ENCODE assay signal across 12 cellular contexts in the genomic region with DNA sequence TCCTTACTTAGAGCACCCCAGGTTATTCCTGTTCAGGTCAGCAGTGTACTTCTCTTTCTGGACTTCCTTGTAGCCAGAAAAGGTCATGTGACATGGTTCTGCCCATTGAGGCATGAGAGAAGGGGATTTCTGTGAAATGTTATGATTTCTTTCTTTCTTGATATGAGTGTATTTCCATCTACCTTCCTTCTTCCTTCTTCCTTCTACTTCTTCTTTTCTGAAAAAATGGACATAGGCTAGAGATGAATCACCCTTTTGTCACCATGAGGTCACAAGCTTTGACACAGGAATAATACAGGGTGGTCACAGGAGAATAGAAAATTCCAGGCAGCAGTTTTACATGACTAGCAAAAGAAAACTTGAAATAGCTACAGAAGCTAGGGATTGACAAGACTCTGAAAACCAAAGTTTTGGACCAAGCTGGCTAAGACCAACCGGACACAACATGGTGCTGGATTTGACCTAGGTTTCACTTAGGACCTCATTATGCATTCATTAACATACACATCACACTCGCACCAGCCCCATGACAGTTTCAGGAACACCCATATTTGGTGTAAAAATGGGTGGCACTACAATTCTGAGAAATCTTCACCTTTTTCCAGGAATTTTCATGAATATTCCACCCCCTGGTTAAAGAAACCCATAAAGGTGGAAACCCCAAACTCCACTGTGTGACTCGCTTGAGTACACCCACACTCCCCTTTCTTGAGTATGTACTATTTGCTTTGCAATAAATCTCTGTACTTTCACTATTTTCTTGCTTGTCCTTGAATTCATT. TPM values are rescaled to one million over a fixed set of nuclear protein-coding genes. Genes with fewer than 3 reads are reported as not detected.
DNase-seq lines count a peak whose midpoint lies in the region; ATAC-seq, FAIRE-seq and TF ChIP-seq lines count a peak whose summit lies in the region.
"Had no signal": no experiment of that assay in that cellular context is flagged by ENCODE, and none has a peak within 500 bp of the region (broad histone marks: within the 10 kb centered on the region; RNA-seq: fewer than 3 reads in every experiment).

No MANE protein-coding gene starts in this region.

- TF ChIP-seq POLR2A in K562 (conservative IDR thresholded peaks at IDR 0.05): no peak

- no peaks in the 10 kb centered on the region for H3K79me2 ChIP-seq in K562 (ENCODE audit: control insufficient read depth, insufficient read depth, low read length)

- peaks cover 12% of the 10 kb centered on the region for H3K9me3 Mint-ChIP-seq in endothelial cell (ENCODE audit: unreplicated experiment)

- H3K27me3 ChIP-seq in K562 (ENCODE audit: control insufficient read depth in 2 of 2, insufficient read depth in 2 of 2, low read length in 2 of 2): peaks cover 0 to 8% of the 10 kb centered on the region in 2 experiments; a peak in 2 of 5 replicates

- no peak overlapping the region for H3K27ac Mint-ChIP-seq in endothelial cell (ENCODE audit: unreplicated experiment)
- H3K27ac Mint-ChIP-seq: activated CD4-positive, alpha-beta memory T cell treated with anti-CD3 and anti-CD28 coated beads, Interleukin-2, amount 10 ng/mL, durations not matched to agents 7 days and 5 days had no signal

- in situ Hi-C loops in K562 (cut with MboI): no loop called here

- H3K9me3 ChIP-seq in K562 (replicated peaks; ENCODE audit: control insufficient read depth, insufficient read depth, low read depth, low read length): no peaks in the 10 kb centered on the region
- H3K9me3 ChIP-seq: prostate gland had no signal

- peak overlapping the region; percentile 50 for H3K4me2 ChIP-seq in K562 (ENCODE audit: insufficient read depth, low read length)

- peak overlapping the region; percentile 80 for H2AFZ ChIP-seq in K562 (ENCODE audit: low read depth, low read length)

- H3K27me3 Mint-ChIP-seq in endothelial cell (ENCODE audit: unreplicated experiment): no peaks in the 10 kb centered on the region

- H3K36me3 Mint-ChIP-seq in endothelial cell (ENCODE audit: low read depth, unreplicated experiment): no peaks in the 10 kb centered on the region

- H3K4me3 Mint-ChIP-seq in endothelial cell (ENCODE audit: unreplicated experiment): no peak overlapping the region
- H3K4me3 Mint-ChIP-seq: activated CD4-positive, alpha-beta memory T cell treated with anti-CD3 and anti-CD28 coated beads, Interleukin-2, amount 10 ng/mL, durations not matched to agents 7 days and 5 days had no signal

- no peak for TF ChIP-seq EP300 in K562 (IDR thresholded peaks at IDR 0.05; ENCODE audit: low read length)

- DNase-seq in GM12865 (ENCODE audit: low read depth) (peak; percentile 65), K562 (ENCODE audit: extremely low read depth in 1 of 4, low spot score in 3 of 4) (peak in 1 of 4 experiments; percentile 69), NCI-H82 (lab: John Stamatoyannopoulos, UW) (no peak), GM19240 (ENCODE audit: insufficient read length, low spot score) (no peak), endothelial cell (ENCODE audit: low spot score) (no peak)
- no peak for DNase-seq in effector CD8-positive, alpha-beta T cell (lab: John Stamatoyannopoulos, UW)
- DNase-seq: activated CD4-positive, alpha-beta memory T cell treated with anti-CD3 and anti-CD28 coated beads, Interleukin-2, amount 10 ng/mL, durations not matched to agents 7 days and 5 days; cortex of kidney; DND-41 had no signal

- H3K4me3 ChIP-seq in GM12865 (ENCODE audit: low read depth, low read length): no peak overlapping the region
- H3K4me3 ChIP-seq in K562: no peak overlapping the region
- H3K4me3 ChIP-seq: prostate gland had no signal

- H4K20me1 ChIP-seq in K562 (replicated peaks; ENCODE audit: control insufficient read depth, insufficient read depth, low read length): no peaks in the 10 kb centered on the region

- H3K27ac ChIP-seq in K562 (ENCODE audit: extremely low read depth, low read depth, low read length): peak overlapping the region; percentile 67; the same call in 2 of the 3 replicates
- H3K27ac ChIP-seq: prostate gland had no signal

- no peaks in the 10 kb centered on the region for H3K9me1 ChIP-seq in K562 (ENCODE audit: control insufficient read depth, insufficient read depth, low read length)

- H3K9ac ChIP-seq in K562 (ENCODE audit: insufficient read depth in 1 of 2, low read depth in 2 of 2, low read length in 2 of 2): 0 out of 4 replicates have a peak overlapping the region, but pooled peaks of 1 of the 2 experiments have one; percentile 1

- FAIRE-seq in K562 (lab: Jason Lieb, UNC): peak; percentile 77

- TF ChIP-seq CTCF in GM12865 (IDR thresholded peaks at IDR 0.05; ENCODE audit: insufficient read depth, low read depth, low read length, missing control alignments) (no peak), K562 (IDR thresholded peaks at IDR 0.05 in 2 of 3, conservative IDR thresholded peaks at IDR 0.05 in 1 of 3; ENCODE audit: insufficient read depth in 2 of 3, low read depth in 1 of 3, low read length in 3 of 3) (no peak), endothelial cell (IDR thresholded peaks at IDR 0.05; ENCODE audit: unreplicated experiment) (no peak)

- peaks cover 0 to 17% of the 10 kb centered on the region in 2 experiments; a peak in 3 of 5 replicates for H3K4me1 ChIP-seq in K562 (replicated peaks in 1 of 2; ENCODE audit: control insufficient read depth in 2 of 2, insufficient read depth in 2 of 2, low read length in 2 of 2)
- H3K4me1 ChIP-seq: prostate gland had no signal

- intact Hi-C loops in K562 (cut with micrococcal nuclease): no loop called here

- BruUV-seq in K562 (replicated peaks; lab: Mats Ljungman, UMichigan): no TSS peak

- no peaks in the 10 kb centered on the region for H3K36me3 ChIP-seq in K562 (ENCODE audit: control insufficient read depth, insufficient read depth, low read length)
- H3K36me3 ChIP-seq: prostate gland had no signal

- 7% methylated on average over 3 of the region's 3 CpGs for WGBS in K562 (ENCODE audit: insufficient coverage, low coverage, missing lambda C conversion rate)

- no peaks in the 10 kb centered on the region for H3K4me1 Mint-ChIP-seq in endothelial cell (ENCODE audit: unreplicated experiment)

- peak; percentile 60 for ATAC-seq in GM19467 (IDR thresholded peaks at IDR 0.05; ENCODE audit: unreplicated experiment)
- ATAC-seq in HG03432 (IDR thresholded peaks at IDR 0.05; ENCODE audit: unreplicated experiment): peak; percentile 77
- peak; percentile 97 for ATAC-seq in K562

- CTCF ChIA-PET in K562 (lab: Yijun Ruan, JAX; ENCODE audit: low intra/inter-chr PET ratio): interaction anchor here (0.6 kb wide), 1 partner anchor 411 kb away, joined by 4 read pairs; no protein-coding TSS in a partner anchor

- POLR2A ChIA-PET in K562 (lab: Yijun Ruan, JAX): no interaction called here

- TF ChIP-seq RAD21 in K562 (CRISPR knock-in tag; conservative IDR thresholded peaks at IDR 0.05 in 1 of 2, IDR thresholded peaks at IDR 0.05 in 1 of 2): no peak

TF ChIP-seq in K562, 482 proteins besides CTCF, POLR2A, EP300 and RAD21 (continues in another document):
- TF ChIP-seq ZNF165 (CRISPR knock-in tag; IDR thresholded peaks at IDR 0.05; ENCODE audit: borderline replicate concordance): no peak
- TF ChIP-seq NR2C2 (CRISPR knock-in tag; IDR thresholded peaks at IDR 0.05): no peak
- TF ChIP-seq NR2C2 (tag; IDR thresholded peaks at IDR 0.05): peak; percentile 89

RNA-seq across cellular contexts. Expression of gene MAP6, which starts 21.2 kb away (rescaled TPM):
- not detected in 2 replicates for total RNA-seq in K562 (2011; cell fraction: chromatin; rRNA removed; ENCODE audit: low replicate concordance)
- not detected in 2 replicates for total RNA-seq in K562 (2011; cell fraction: nucleolus; rRNA removed)
- not detected in 2 replicates for total RNA-seq in K562 (2011; cell fraction: nucleoplasm; rRNA removed)
- not detected in 2 replicates for total RNA-seq in K562 (2014; rRNA removed)
- total RNA-seq in K562 (2014; rRNA removed; fragmentation: Illumina TruSeq; extraction: Trizol): not detected in 2 replicates
- total RNA-seq in K562 (2015; rRNA removed; fragmentation: Illumina TruSeq; extraction: Trizol): not detected in 2 replicates
- 0.07 TPM in 1 of 2 replicates, not detected in the other for total RNA-seq in K562 (2021)
- not detected in 2 replicates for polyA plus RNA-seq in K562 (2011; rRNA removed)
- not detected in 2 replicates for polyA plus RNA-seq in K562 (2011; cell fraction: cytosol; rRNA removed)
- not detected in 2 replicates for polyA plus RNA-seq in K562 (2011; cell fraction: nucleus; rRNA removed)
- polyA plus RNA-seq in K562 (2012): 0.06 TPM in 1 of 2 replicates, not detected in the other
- polyA plus RNA-seq in K562 (2014; fragmentation: Illumina TruSeq; extraction: Trizol): not detected in 2 replicates
- not detected for polyA plus RNA-seq in K562 (2014; fragmentation: Nextera tagmentation; extraction: Ambion mirVana)
- not detected in 2 replicates for polyA plus RNA-seq in K562 (2014; rRNA removed)
- polyA minus RNA-seq in K562 (2011; rRNA and poly(A)+ RNA removed): not detected in 2 replicates
- not detected in 2 replicates for polyA minus RNA-seq in K562 (2011; cell fraction: cytosol; rRNA and poly(A)+ RNA removed)
- polyA minus RNA-seq in K562 (2011; cell fraction: nucleus; rRNA and poly(A)+ RNA removed): not detected in 2 replicates
- total RNA-seq in endothelial cell (ENCODE audit: unreplicated experiment): 0.26 TPM

RNA-seq across cellular contexts. Expression of gene MOGAT2, which starts 27.6 kb away (rescaled TPM):
- not detected in 2 replicates for total RNA-seq in K562 (2011; cell fraction: chromatin; rRNA removed; ENCODE audit: low replicate concordance)
- total RNA-seq in K562 (2011; cell fraction: nucleolus; rRNA removed): not detected in 2 replicates
- not detected in 2 replicates for total RNA-seq in K562 (2011; cell fraction: nucleoplasm; rRNA removed)
- 0.09 TPM in 1 of 2 replicates, not detected in the other for total RNA-seq in K562 (2014; rRNA removed)
- total RNA-seq in K562 (2014; rRNA removed; fragmentation: Illumina TruSeq; extraction: Trizol): not detected in 2 replicates
- not detected in 2 replicates for total RNA-seq in K562 (2015; rRNA removed; fragmentation: Illumina TruSeq; extraction: Trizol)
- total RNA-seq in K562 (2021): 0.09 TPM in 1 of 2 replicates, not detected in the other
- not detected in 2 replicates for polyA plus RNA-seq in K562 (2011; rRNA removed)
- polyA plus RNA-seq in K562 (2011; cell fraction: cytosol; rRNA removed): not detected in 2 replicates
- polyA plus RNA-seq in K562 (2011; cell fraction: nucleus; rRNA removed): not detected in 2 replicates
- polyA plus RNA-seq in K562 (2012): not detected in 2 replicates
- not detected in 2 replicates for polyA plus RNA-seq in K562 (2014; fragmentation: Illumina TruSeq; extraction: Trizol)
- not detected for polyA plus RNA-seq in K562 (2014; fragmentation: Nextera tagmentation; extraction: Ambion mirVana)
- polyA plus RNA-seq in K562 (2014; rRNA removed): not detected in 2 replicates
- not detected in 2 replicates for polyA minus RNA-seq in K562 (2011; rRNA and poly(A)+ RNA removed)
- polyA minus RNA-seq in K562 (2011; cell fraction: cytosol; rRNA and poly(A)+ RNA removed): not detected in 2 replicates
- polyA minus RNA-seq in K562 (2011; cell fraction: nucleus; rRNA and poly(A)+ RNA removed): not detected in 2 replicates
- total RNA-seq in endothelial cell (ENCODE audit: unreplicated experiment): not detected
- total RNA-seq: activated CD4-positive, alpha-beta memory T cell treated with anti-CD3 and anti-CD28 coated beads, Interleukin-2, amount 10 ng/mL, durations not matched to agents 7 days and 5 days had no signal
